ENCODE assay signal across 9 cellular contexts in the genomic region with DNA sequence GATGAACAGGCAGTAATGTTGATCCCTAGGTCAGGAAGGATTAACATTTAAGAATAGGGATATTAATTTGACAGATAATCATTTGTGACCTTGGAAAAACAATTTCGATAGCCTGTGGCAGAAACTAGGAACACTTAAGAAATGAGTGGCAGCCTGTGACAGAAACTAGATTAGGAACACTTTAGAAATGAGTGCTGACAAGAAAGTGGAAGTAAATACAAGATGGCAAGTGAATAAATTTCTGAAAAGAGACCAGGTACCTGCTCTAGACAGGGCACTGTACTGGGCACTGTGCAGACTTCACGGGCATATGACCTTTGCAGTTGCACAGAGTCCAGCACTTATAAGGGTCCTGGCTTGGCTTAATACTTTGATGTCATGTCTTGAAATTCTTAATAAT. TPM values are rescaled to one million over a fixed set of nuclear protein-coding genes. Genes with fewer than 3 reads are reported as not detected.
A peak's percentile ranks its signal among the peaks of the same experiment; 100 is the strongest.
DNase-seq lines count a peak whose midpoint lies in the region; ATAC-seq and TF ChIP-seq lines count a peak whose summit lies in the region.
"Had no signal": no experiment of that assay in that cellular context is flagged by ENCODE, and none has a peak within 500 bp of the region (broad histone marks: within the 10 kb centered on the region; RNA-seq: fewer than 3 reads in every experiment).

No MANE protein-coding gene starts in this region.

- H3K4me3 ChIP-seq in GM08714 (ENCODE audit: low read length) = peak overlapping the region; percentile 12; the same call in 1 of the 2 replicates
- H3K4me3 ChIP-seq: stomach had no signal

- CTCF ChIA-PET in HEK293T (lab: Yijun Ruan, JAX) = interaction anchor here (0.7 kb wide), 1 partner anchor 31 kb away, joined by 3 read pairs; no protein-coding TSS in a partner anchor

- ATAC-seq in GM18909 (IDR thresholded peaks at IDR 0.05; ENCODE audit: poor library complexity, unreplicated experiment) (peak; percentile 57), HG03432 (IDR thresholded peaks at IDR 0.05; ENCODE audit: unreplicated experiment) (peak; percentile 73)

- POLR2A ChIA-PET in HEK293T (lab: Yijun Ruan, JAX) = no interaction called here

- no peak for DNase-seq in HEK293T (ENCODE audit: extremely low spot score)
- no peak for DNase-seq in islet precursor cell
- no peak for DNase-seq in EL
- DNase-seq in H4 (ENCODE audit: low spot score) = no peak
- DNase-seq in hepatic stellate cell (ENCODE audit: low spot score) = no peak
- DNase-seq: stomach had no signal

TF ChIP-seq in HEK293T, 16 proteins besides CTCF, POLR2A, EP300 and RAD21:
- TF ChIP-seq, protein P1, sequence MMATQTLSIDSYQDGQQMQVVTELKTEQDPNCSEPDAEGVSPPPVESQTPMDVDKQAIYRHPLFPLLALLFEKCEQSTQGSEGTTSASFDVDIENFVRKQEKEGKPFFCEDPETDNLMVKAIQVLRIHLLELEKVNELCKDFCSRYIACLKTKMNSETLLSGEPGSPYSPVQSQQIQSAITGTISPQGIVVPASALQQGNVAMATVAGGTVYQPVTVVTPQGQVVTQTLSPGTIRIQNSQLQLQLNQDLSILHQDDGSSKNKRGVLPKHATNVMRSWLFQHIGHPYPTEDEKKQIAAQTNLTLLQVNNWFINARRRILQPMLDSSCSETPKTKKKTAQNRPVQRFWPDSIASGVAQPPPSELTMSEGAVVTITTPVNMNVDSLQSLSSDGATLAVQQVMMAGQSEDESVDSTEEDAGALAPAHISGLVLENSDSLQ (IDR thresholded peaks at IDR 0.05) = peak; percentile 27; the same call in 1 of the 2 replicates
- TF ChIP-seq ZNF384 (IDR thresholded peaks at IDR 0.05) (no peak), FOXA1 (IDR thresholded peaks at IDR 0.05) (no peak)

RNA-seq across cellular contexts. Expression of gene HNRNPA3, which starts 5.5 kb away (rescaled TPM):
- total RNA-seq in H4 (2014; rRNA removed; shearing (Covaris generic)) = 29.8 and 34.9 TPM in 2 replicates

RNA-seq across cellular contexts. Expression of gene NFE2L2, which starts 57.4 kb away (rescaled TPM):
- 116 and 128 TPM in 2 replicates for total RNA-seq in H4 (2014; rRNA removed; shearing (Covaris generic))
